Comparison of ENCODE assay signal across 8 cellular contexts in the genomic region with DNA sequence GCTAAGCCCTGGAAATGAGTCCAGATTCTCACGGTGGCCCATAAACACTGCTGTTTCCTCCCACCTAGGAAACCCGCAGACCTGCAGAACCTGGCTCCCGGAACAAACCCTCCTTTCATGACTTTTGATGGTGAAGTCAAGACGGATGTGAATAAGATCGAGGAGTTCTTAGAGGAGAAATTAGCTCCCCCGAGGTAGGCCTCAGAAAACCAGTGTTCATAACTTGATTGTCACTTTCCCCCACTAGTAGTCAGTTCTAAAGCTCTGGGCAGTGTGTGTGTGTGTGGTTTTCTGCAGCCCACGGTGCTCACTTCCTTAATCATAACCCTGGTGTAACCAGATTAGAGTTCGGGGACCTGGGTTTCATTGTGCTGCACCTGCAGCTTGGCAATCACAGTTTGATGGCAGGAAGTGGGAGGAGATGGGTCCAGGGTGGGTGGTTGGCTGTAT. TPM values are rescaled to one million over a fixed set of nuclear protein-coding genes. Genes with fewer than 3 reads are reported as not detected.
A peak's percentile ranks its signal among the peaks of the same experiment; 100 is the strongest.
DNase-seq lines count a peak whose midpoint lies in the region; ATAC-seq and TF ChIP-seq lines count a peak whose summit lies in the region.

No MANE protein-coding gene starts in this region.

- no peak overlapping the region for H3K4me3 ChIP-seq in DND-41 (ENCODE audit: low read depth in 1 of 2, low read length in 2 of 2)
- H3K4me3 ChIP-seq in heart left ventricle, result no peak overlapping the region

- peak; percentile 57 for DNase-seq in DND-41
- DNase-seq in activated naive CD4-positive, alpha-beta T cell treated with anti-CD3 and anti-CD28 coated beads, Interleukin-2, amount 50 U/mL, for 16 hours, result peak; percentile 34
- DNase-seq in heart left ventricle, result no peak
- no peak for DNase-seq in epidermal melanocyte (ENCODE audit: insufficient read length, low spot score)
- DNase-seq in NCI-H1048 (lab: John Stamatoyannopoulos, UW), result no peak
- no peak for DNase-seq in G401 (ENCODE audit: low spot score)

- no peak overlapping the region for H3K4me2 ChIP-seq in DND-41 (ENCODE audit: insufficient read depth, low read length)

- no peaks in the 10 kb centered on the region for H3K36me3 ChIP-seq in DND-41 (ENCODE audit: insufficient read depth, low read length)
- H3K36me3 ChIP-seq in heart left ventricle, result no peaks in the 10 kb centered on the region

- 78 to 82% (median 80%) methylated on average over 8 of the region's 8 CpGs for WGBS in heart left ventricle, 4 donors

- TF ChIP-seq CTCF in DND-41 (IDR thresholded peaks at IDR 0.05; ENCODE audit: borderline replicate concordance, extremely low read depth, low read length, poor library complexity, severe bottlenecking), result no peak
- no peak for TF ChIP-seq CTCF in heart left ventricle (IDR thresholded peaks at IDR 0.05)

- ATAC-seq in DND-41 (ENCODE audit: insufficient read depth, low read depth) (peak; percentile 93), GM21390 (IDR thresholded peaks at IDR 0.05; ENCODE audit: unreplicated experiment) (peak; percentile 93), HG03565 (IDR thresholded peaks at IDR 0.05; ENCODE audit: unreplicated experiment) (peak; percentile 85), heart left ventricle (no peak)

- no peak overlapping the region for H3K9ac ChIP-seq in DND-41 (ENCODE audit: low read depth, low read length)

- H3K27me3 ChIP-seq in DND-41 (ENCODE audit: insufficient read depth, low read length, poor library complexity) (peaks cover 6% of the 10 kb centered on the region), heart left ventricle (peaks cover 0 to 4% (median 0%) of the 10 kb centered on the region in 9 donors)

- peak overlapping the region; percentile 27; the same call in 1 of the 2 replicates for H2AFZ ChIP-seq in DND-41 (ENCODE audit: low read depth, low read length)

- no peak for TF ChIP-seq POLR2A in heart left ventricle (IDR thresholded peaks at IDR 0.05)

- H3K27ac ChIP-seq in DND-41 (ENCODE audit: low read length), result no peak overlapping the region
- H3K27ac ChIP-seq in heart left ventricle, result no peak overlapping the region

- H3K79me2 ChIP-seq in DND-41 (ENCODE audit: insufficient read depth, low read length), result no peaks in the 10 kb centered on the region

- no peaks in the 10 kb centered on the region for H4K20me1 ChIP-seq in DND-41 (ENCODE audit: insufficient read depth, low read length)

- H3K4me1 ChIP-seq in DND-41 (ENCODE audit: insufficient read depth, low read length), result peaks cover 11% of the 10 kb centered on the region
- H3K4me1 ChIP-seq in heart left ventricle, result no peaks in the 10 kb centered on the region

- intact Hi-C loops in heart left ventricle (cut with DNase I), result no loop called here

- in situ Hi-C loops in G401 (cut with HindIII; ENCODE audit: low sequenced_read_pairs), result no loop called here

- H3K9me3 ChIP-seq in DND-41 (ENCODE audit: insufficient read depth, low read length, severe bottlenecking) (no peaks in the 10 kb centered on the region), heart left ventricle (no peaks in the 10 kb centered on the region)

RNA-seq across cellular contexts. Expression of a gene that starts 39.1 kb away (rescaled TPM):
- total RNA-seq in heart left ventricle, result 10 to 100 TPM in 1 of 9 donors, 1 to 10 TPM in 8; 2.6 to 15.7 (median 7.5) TPM
- polyA plus RNA-seq in heart left ventricle, result 1 to 10 TPM; 5.5 to 8.4 TPM
- total RNA-seq in G401 (2014; rRNA removed; shearing (Covaris generic)), result not detected in 2 replicates

Comparison
In these comparisons a context has a peak if more than half of its experiments do, and no peak if none do; other contexts are left out.
1. ATAC-seq: peak in DND-41 (single experiment), GM21390 (single experiment) and HG03565 (single experiment); none in heart left ventricle (0 of 4).
2. DNase-seq: peak in DND-41 (single experiment) and activated naive CD4-positive, alpha-beta T cell treated with anti-CD3 and anti-CD28 coated beads, Interleukin-2, amount 50 U/mL, for 16 hours (single experiment); none in heart left ventricle (0 of 5), epidermal melanocyte (single experiment), NCI-H1048 (single experiment) and G401 (single experiment).